Comparison of ENCODE assay signal across 18 cellular contexts in the genomic region with DNA sequence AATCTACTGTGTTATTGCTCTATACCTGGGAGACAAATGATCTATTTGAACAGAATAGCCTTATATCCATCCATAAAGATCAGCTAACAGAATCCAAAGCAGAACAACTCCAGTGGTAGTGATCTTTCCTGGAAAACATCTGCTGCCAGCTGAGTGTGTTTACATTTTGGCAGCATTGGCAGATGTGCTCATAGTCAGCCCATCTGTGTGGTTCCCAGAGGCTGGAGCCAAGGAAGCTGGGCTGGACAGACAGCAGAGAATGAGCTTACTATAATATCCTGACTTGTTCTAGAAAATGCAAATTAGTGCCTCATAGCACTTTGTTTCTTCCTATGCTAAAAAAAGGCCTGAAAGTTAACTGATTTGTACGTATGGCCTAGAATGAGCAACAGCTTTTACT.
DNase-seq lines count a peak whose midpoint lies in the region; ATAC-seq, FAIRE-seq and TF ChIP-seq lines count a peak whose summit lies in the region.
"Had no signal": no experiment of that assay in that cellular context is flagged by ENCODE, and none has a peak within 500 bp of the region (broad histone marks: within the 10 kb centered on the region; RNA-seq: fewer than 3 reads in every experiment).

No MANE protein-coding gene starts in this region.

- no peak overlapping the region for H3K4me3 ChIP-seq in astrocyte of the spinal cord (ENCODE audit: low read depth, low read length)
- H3K4me3 ChIP-seq: ascending aorta, esophagus muscularis mucosa, left ventricle myocardium inferior had no signal

- TF ChIP-seq POLR2A in GM12892 (IDR thresholded peaks at IDR 0.05; ENCODE audit: low read depth, low read length) = no peak

- in situ Hi-C loops in astrocyte of the spinal cord (cut with HindIII; ENCODE audit: low sequenced_read_pairs) = no loop called here

- no peak for FAIRE-seq in GM12892 (lab: Jason Lieb, UNC)

- DNase-seq in DMS 273 treated with DMSO at 0.1 percent for 48 hours (lab: John Stamatoyannopoulos, UW) (peak; percentile 66), NCI-H1694 treated with DMSO at 0.1 percent for 48 hours (lab: John Stamatoyannopoulos, UW) (peak; percentile 47), astrocyte of the spinal cord (ENCODE audit: low read depth, low spot score) (peak; percentile 60), myocyte (ENCODE audit: low read depth) (peak; percentile 28), GM12892 (ENCODE audit: insufficient read length) (no peak)
- DNase-seq in stimulated activated CD4-positive, alpha-beta T cell treated with anti-CD3 and anti-CD28 coated beads, Interleukin-12 subunit alpha, Interleukin-12 subunit beta, amount 100 ng/mL, for 4 hours = no peak
- DNase-seq in effector CD8-positive, alpha-beta T cell (lab: John Stamatoyannopoulos, UW) = no peak
- DNase-seq: activated CD4-positive, alpha-beta T cell treated with anti-CD3 and anti-CD28 coated beads for 1 hour; AML-193; DMS153; KG1; left ventricle myocardium inferior; NCI-H1417; stimulated activated naive CD8-positive, alpha-beta T cell treated with anti-CD3 and anti-CD28 coated beads, Interleukin-15, amount 100 ng/mL, for 72 hours had no signal

- no peak for ATAC-seq in GM19463 (IDR thresholded peaks at IDR 0.05; ENCODE audit: unreplicated experiment)
- ATAC-seq: Right ventricle myocardium inferior; stimulated activated naive CD8-positive, alpha-beta T cell treated with anti-CD3 and anti-CD28 coated beads, Interleukin-15, amount 100 ng/mL, for 72 hours had no signal

- TF ChIP-seq CTCF in astrocyte of the spinal cord (IDR thresholded peaks at IDR 0.05; ENCODE audit: low read depth, low read length) = no peak

Comparison
In these comparisons a context has a peak if more than half of its experiments do, and no peak if none do; other contexts are left out.
1. DNase-seq: peak in DMS 273 treated with DMSO at 0.1 percent for 48 hours (single experiment), NCI-H1694 treated with DMSO at 0.1 percent for 48 hours (single experiment), astrocyte of the spinal cord (single experiment) and myocyte (single experiment); none in stimulated activated CD4-positive, alpha-beta T cell treated with anti-CD3 and anti-CD28 coated beads, Interleukin-12 subunit alpha, Interleukin-12 subunit beta, amount 100 ng/mL, for 4 hours (single experiment), effector CD8-positive, alpha-beta T cell (single experiment) and GM12892 (single experiment).